Comparison of ENCODE assay signal across 9 cellular contexts in genomic region chr12:53737951-53738833, GRCh38.
DNase-seq lines count a peak whose midpoint lies in the region; ATAC-seq lines count a peak whose summit lies in the region.
"Had no signal": no experiment of that assay in that cellular context is flagged by ENCODE, and none has a peak within 500 bp of the region (broad histone marks: within the 10 kb centered on the region; RNA-seq: fewer than 3 reads in every experiment).

No MANE protein-coding gene starts in this region.

- ATAC-seq in GM18861 (IDR thresholded peaks at IDR 0.05; ENCODE audit: unreplicated experiment), result no peak
- ATAC-seq: gastroesophageal sphincter had no signal

- peak overlapping the region; percentile 48 for H3K4me3 Mint-ChIP-seq in activated T-cell treated with anti-CD3 and anti-CD28 coated beads, Interleukin-2, amount 50 U/mL, for 24 hours
- H3K4me3 Mint-ChIP-seq in stimulated activated naive CD8-positive, alpha-beta T cell treated with anti-CD3 and anti-CD28 coated beads, Interleukin-15, Interleukin-2, amounts not matched to agents 100 ng/mL and 50 ng/mL, for 24 hours, result peak overlapping the region; percentile 42

- no peaks in the 10 kb centered on the region for H3K36me3 Mint-ChIP-seq in activated T-cell treated with anti-CD3 and anti-CD28 coated beads, Interleukin-2, amount 50 U/mL, for 24 hours (ENCODE audit: low read depth)
- H3K36me3 Mint-ChIP-seq in stimulated activated naive CD8-positive, alpha-beta T cell treated with anti-CD3 and anti-CD28 coated beads, Interleukin-15, Interleukin-2, amounts not matched to agents 100 ng/mL and 50 ng/mL, for 24 hours (ENCODE audit: low read depth), result no peaks in the 10 kb centered on the region

- DNase-seq in NCI-H748 (lab: John Stamatoyannopoulos, UW; ENCODE audit: unreplicated experiment) (peak; percentile 26), NCI-H748 treated with DMSO at 0.1 percent for 48 hours (lab: John Stamatoyannopoulos, UW) (no peak), iPS-NIHi11 (ENCODE audit: low spot score) (peak; percentile 88), NOMO-1 (lab: John Stamatoyannopoulos, UW; ENCODE audit: unreplicated experiment in 2 of 2) (no peak), AG20443 (ENCODE audit: low spot score) (no peak)
- DNase-seq in activated T-cell treated with anti-CD3 and anti-CD28 coated beads, Interleukin-2, amount 50 U/mL, for 24 hours, result peak; percentile 68

- peaks cover 23% of the 10 kb centered on the region for H3K4me1 Mint-ChIP-seq in activated T-cell treated with anti-CD3 and anti-CD28 coated beads, Interleukin-2, amount 50 U/mL, for 24 hours (ENCODE audit: low read depth)
- H3K4me1 Mint-ChIP-seq in stimulated activated naive CD8-positive, alpha-beta T cell treated with anti-CD3 and anti-CD28 coated beads, Interleukin-15, Interleukin-2, amounts not matched to agents 100 ng/mL and 50 ng/mL, for 24 hours (ENCODE audit: low read depth), result peaks cover 15% of the 10 kb centered on the region

- no peak overlapping the region for H3K27ac Mint-ChIP-seq in activated T-cell treated with anti-CD3 and anti-CD28 coated beads, Interleukin-2, amount 50 U/mL, for 24 hours
- no peak overlapping the region for H3K27ac Mint-ChIP-seq in stimulated activated naive CD8-positive, alpha-beta T cell treated with anti-CD3 and anti-CD28 coated beads, Interleukin-15, Interleukin-2, amounts not matched to agents 100 ng/mL and 50 ng/mL, for 24 hours

- peaks cover 49% of the 10 kb centered on the region for H3K27me3 Mint-ChIP-seq in activated T-cell treated with anti-CD3 and anti-CD28 coated beads, Interleukin-2, amount 50 U/mL, for 24 hours
- H3K27me3 Mint-ChIP-seq in stimulated activated naive CD8-positive, alpha-beta T cell treated with anti-CD3 and anti-CD28 coated beads, Interleukin-15, Interleukin-2, amounts not matched to agents 100 ng/mL and 50 ng/mL, for 24 hours, result peaks cover 47% of the 10 kb centered on the region

- H3K9me3 Mint-ChIP-seq in activated T-cell treated with anti-CD3 and anti-CD28 coated beads, Interleukin-2, amount 50 U/mL, for 24 hours, result no peaks in the 10 kb centered on the region
- no peaks in the 10 kb centered on the region for H3K9me3 Mint-ChIP-seq in stimulated activated naive CD8-positive, alpha-beta T cell treated with anti-CD3 and anti-CD28 coated beads, Interleukin-15, Interleukin-2, amounts not matched to agents 100 ng/mL and 50 ng/mL, for 24 hours

Comparison
In these comparisons a context has a peak if more than half of its experiments do, and no peak if none do; other contexts are left out.
1. DNase-seq: peak in NCI-H748 (single experiment), activated T-cell treated with anti-CD3 and anti-CD28 coated beads, Interleukin-2, amount 50 U/mL, for 24 hours (single experiment) and iPS-NIHi11 (single experiment); none in NCI-H748 treated with DMSO at 0.1 percent for 48 hours (single experiment), NOMO-1 (0 of 2) and AG20443 (single experiment).